Comparison of ENCODE assay signal across 14 cellular contexts in the genomic region with DNA sequence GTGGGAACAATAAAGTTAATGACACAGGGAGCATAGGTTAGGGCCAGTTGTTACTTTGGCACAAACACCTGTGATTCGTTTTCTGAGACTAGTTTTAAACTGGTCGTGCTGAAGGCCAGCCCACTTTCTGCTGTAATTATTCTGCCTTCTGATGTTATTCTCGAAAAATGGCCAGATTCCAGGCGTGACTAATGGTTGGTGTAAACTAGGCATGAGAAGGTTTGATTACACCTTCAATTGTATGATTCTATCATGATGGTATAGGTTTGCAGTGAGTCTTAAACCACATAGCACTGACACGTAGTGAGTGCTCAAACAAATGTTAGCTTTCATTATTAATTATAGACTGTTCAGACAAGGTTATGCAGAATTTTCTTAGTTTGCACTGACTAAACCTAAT. TPM values are rescaled to one million over a fixed set of nuclear protein-coding genes. Genes with fewer than 3 reads are reported as not detected.
A peak's percentile ranks its signal among the peaks of the same experiment; 100 is the strongest.
DNase-seq lines count a peak whose midpoint lies in the region; ATAC-seq and TF ChIP-seq lines count a peak whose summit lies in the region.
"Had no signal": no experiment of that assay in that cellular context is flagged by ENCODE, and none has a peak within 500 bp of the region (broad histone marks: within the 10 kb centered on the region; RNA-seq: fewer than 3 reads in every experiment).

No MANE protein-coding gene starts in this region.

- H3K4me1 Mint-ChIP-seq in natural killer cell, result peaks cover 7 to 9% of the 10 kb centered on the region in 2 donors
- H3K4me1 Mint-ChIP-seq: WTC11 had no signal

- H3K27ac Mint-ChIP-seq in natural killer cell, result no peak overlapping the region
- H3K27ac Mint-ChIP-seq: WTC11 had no signal

- H3K36me3 ChIP-seq in ACC112 (ENCODE audit: insufficient read depth, low read length), result peaks cover 13% of the 10 kb centered on the region
- H3K36me3 ChIP-seq in HEK293 (ENCODE audit: control insufficient read depth in 2 of 2, insufficient read depth in 1 of 2, low read length in 2 of 2), result peaks cover 54 to 56% of the 10 kb centered on the region in 2 experiments
- H3K36me3 ChIP-seq in prostate gland, result peaks cover 0 to 5% of the 10 kb centered on the region in 2 donors

- TF ChIP-seq POLR2A in prostate gland (IDR thresholded peaks at IDR 0.05), result no peak

- no peaks in the 10 kb centered on the region for H3K27me3 Mint-ChIP-seq in natural killer cell (ENCODE audit: low read depth in 2 of 2)

- H3K4me1 ChIP-seq in ACC112 (ENCODE audit: control insufficient read depth, insufficient read depth, low read length, unreplicated experiment) (peaks cover 8% of the 10 kb centered on the region), HEK293 (ENCODE audit: control insufficient read depth, insufficient read depth, low read length) (no peaks in the 10 kb centered on the region), prostate gland (replicated peaks) (no peaks in the 10 kb centered on the region)
- H3K4me1 ChIP-seq: parathyroid adenoma had no signal

- peak; percentile 90 for DNase-seq in fibroblast of peridontal ligament (ENCODE audit: extremely low read depth)
- DNase-seq in inferior parietal cortex (ENCODE audit: extremely low spot score), result no peak
- no peak for DNase-seq in DMS53 (lab: John Stamatoyannopoulos, UW)
- no peak for DNase-seq in natural killer cell
- DNase-seq in prostate gland (ENCODE audit: low spot score), result no peak
- DNase-seq: activated gamma-delta T cell; effector memory CD4-positive, alpha-beta T cell; left colon had no signal

- WGBS in prostate gland, result 38% methylated on average over 5 of the region's 5 CpGs

- no peaks in the 10 kb centered on the region for H3K9me3 Mint-ChIP-seq in natural killer cell
- H3K9me3 Mint-ChIP-seq: WTC11 had no signal

- H3K4me3 ChIP-seq in ACC112 (ENCODE audit: low read depth, low read length) (no peak overlapping the region), HEK293 (ENCODE audit: low read depth, low read length) (no peak overlapping the region), prostate gland (no peak overlapping the region)
- H3K4me3 ChIP-seq: BLaER1 treated with 17β-estradiol and CSF1 and Interleukin-3, amounts not matched to agents 10 nM and 100 nM had no signal

- ATAC-seq in SK-N-SH treated with all-trans-retinoic acid at 6 μM for 48 hours, result peak; percentile 74
- no peak for ATAC-seq in natural killer cell
- ATAC-seq: left colon, WTC11 had no signal

- H3K36me3 Mint-ChIP-seq in natural killer cell, result peaks cover 26% of the 10 kb centered on the region

- CTCF ChIA-PET in HEK293 (lab: Yijun Ruan, JAX), result interaction anchor here (0.7 to 1.0 kb wide), 2 partner anchors 35 to 93 kb away, joined by 3 read pairs; no protein-coding TSS in a partner anchor

- TF ChIP-seq CTCF in HEK293 (tag by site-specific recombination; IDR thresholded peaks at IDR 0.05), result no peak
- TF ChIP-seq CTCF in natural killer cell (IDR thresholded peaks at IDR 0.05), result no peak
- TF ChIP-seq CTCF in prostate gland (IDR thresholded peaks at IDR 0.05), result no peak

- H3K27ac ChIP-seq in ACC112 (ENCODE audit: low read depth, low read length) (peak overlapping the region; percentile 42), HEK293 (ENCODE audit: extremely low read depth, low read depth, low read length) (no peak overlapping the region), prostate gland (no peak overlapping the region)
- H3K27ac ChIP-seq: BLaER1 treated with 17β-estradiol and CSF1 and Interleukin-3, amounts not matched to agents 10 nM and 100 nM; parathyroid adenoma had no signal

- H3K27me3 ChIP-seq in ACC112 (ENCODE audit: insufficient read depth, low read length), result no peaks in the 10 kb centered on the region
- no peaks in the 10 kb centered on the region for H3K27me3 ChIP-seq in prostate gland (replicated peaks; ENCODE audit: insufficient read depth)
- H3K27me3 ChIP-seq: BLaER1 treated with 17β-estradiol and CSF1 and Interleukin-3, amounts not matched to agents 10 nM and 100 nM had no signal

- H3K79me2 ChIP-seq in ACC112 (ENCODE audit: control insufficient read depth, insufficient read depth, low read length, unreplicated experiment), result no peaks in the 10 kb centered on the region
- H3K79me2 ChIP-seq: parathyroid adenoma had no signal

- H2AFZ ChIP-seq in ACC112 (ENCODE audit: low read length, unreplicated experiment), result no peak overlapping the region
- H2AFZ ChIP-seq: parathyroid adenoma had no signal

- H3K9me3 ChIP-seq in HEK293 (ENCODE audit: control insufficient read depth, insufficient read depth, low read depth, low read length), result no peaks in the 10 kb centered on the region
- H3K9me3 ChIP-seq in prostate gland, result no peaks in the 10 kb centered on the region
- H3K9me3 ChIP-seq: BLaER1 treated with 17β-estradiol and CSF1 and Interleukin-3, amounts not matched to agents 10 nM and 100 nM had no signal

- H3K4me3 Mint-ChIP-seq in natural killer cell, result no peak overlapping the region
- H3K4me3 Mint-ChIP-seq: WTC11 had no signal

- intact Hi-C loops in natural killer cell (cut with micrococcal nuclease) (no loop called here), prostate gland (cut with DNase I) (no loop called here)

- POLR2A ChIA-PET in HEK293 (lab: Yijun Ruan, JAX), result no interaction called here

TF ChIP-seq in HEK293, 187 proteins besides CTCF, POLR2A, EP300 and RAD21 (continues in another document):
- TF ChIP-seq ZNF133 (tag by site-specific recombination; IDR thresholded peaks at IDR 0.05), result no peak
- 0 out of 2 replicates have a peak, but pooled peaks have one; percentile 13 for TF ChIP-seq ZNF366 (tag by site-specific recombination; conservative IDR thresholded peaks at IDR 0.05)
- TF ChIP-seq HOXA7 (CRISPR knock-in tag; IDR thresholded peaks at IDR 0.05; ENCODE audit: borderline replicate concordance), result no peak
- TF ChIP-seq PRDM1 (tag by site-specific recombination; IDR thresholded peaks at IDR 0.05), result peak; percentile 36; the same call in 1 of the 2 replicates
- TF ChIP-seq IKZF3 (tag by site-specific recombination; IDR thresholded peaks at IDR 0.05), result no peak
- TF ChIP-seq TRIM28 (IDR thresholded peaks at IDR 0.05; ENCODE audit: borderline replicate concordance, low read length), result no peak
- no peak for TF ChIP-seq ZNF114 (tag by site-specific recombination; IDR thresholded peaks at IDR 0.05)
- no peak for TF ChIP-seq ZNF132 (tag by site-specific recombination; IDR thresholded peaks at IDR 0.05; ENCODE audit: borderline replicate concordance)
- TF ChIP-seq ZNF560 (tag by site-specific recombination; IDR thresholded peaks at IDR 0.05; ENCODE audit: borderline replicate concordance), result no peak
- no peak for TF ChIP-seq ZNF23 (tag by site-specific recombination; IDR thresholded peaks at IDR 0.05; ENCODE audit: borderline replicate concordance)
- no peak for TF ChIP-seq FEZF1 (tag by site-specific recombination; IDR thresholded peaks at IDR 0.05)

TF ChIP-seq in SK-N-SH treated with all-trans-retinoic acid at 6 μM for 48 hours, 23 proteins besides CTCF, POLR2A, EP300 and RAD21 (continues in another document):
- TF ChIP-seq ZNF70 (CRISPR knock-in tag; IDR thresholded peaks at IDR 0.05), result no peak
- no peak for TF ChIP-seq TCF4 (CRISPR knock-in tag; IDR thresholded peaks at IDR 0.05; ENCODE audit: borderline replicate concordance)
- no peak for TF ChIP-seq RARB (CRISPR knock-in tag; IDR thresholded peaks at IDR 0.05)
- TF ChIP-seq ZFP30 (CRISPR knock-in tag; IDR thresholded peaks at IDR 0.05), result no peak
- TF ChIP-seq PPARA (CRISPR knock-in tag; IDR thresholded peaks at IDR 0.05; ENCODE audit: borderline replicate concordance), result no peak
- TF ChIP-seq ZC3H10 (CRISPR knock-in tag; IDR thresholded peaks at IDR 0.05), result no peak
- TF ChIP-seq SNAI2 (CRISPR knock-in tag; IDR thresholded peaks at IDR 0.05), result no peak
- no peak for TF ChIP-seq GLIS3 (CRISPR knock-in tag; IDR thresholded peaks at IDR 0.05)
- TF ChIP-seq, protein P1, sequence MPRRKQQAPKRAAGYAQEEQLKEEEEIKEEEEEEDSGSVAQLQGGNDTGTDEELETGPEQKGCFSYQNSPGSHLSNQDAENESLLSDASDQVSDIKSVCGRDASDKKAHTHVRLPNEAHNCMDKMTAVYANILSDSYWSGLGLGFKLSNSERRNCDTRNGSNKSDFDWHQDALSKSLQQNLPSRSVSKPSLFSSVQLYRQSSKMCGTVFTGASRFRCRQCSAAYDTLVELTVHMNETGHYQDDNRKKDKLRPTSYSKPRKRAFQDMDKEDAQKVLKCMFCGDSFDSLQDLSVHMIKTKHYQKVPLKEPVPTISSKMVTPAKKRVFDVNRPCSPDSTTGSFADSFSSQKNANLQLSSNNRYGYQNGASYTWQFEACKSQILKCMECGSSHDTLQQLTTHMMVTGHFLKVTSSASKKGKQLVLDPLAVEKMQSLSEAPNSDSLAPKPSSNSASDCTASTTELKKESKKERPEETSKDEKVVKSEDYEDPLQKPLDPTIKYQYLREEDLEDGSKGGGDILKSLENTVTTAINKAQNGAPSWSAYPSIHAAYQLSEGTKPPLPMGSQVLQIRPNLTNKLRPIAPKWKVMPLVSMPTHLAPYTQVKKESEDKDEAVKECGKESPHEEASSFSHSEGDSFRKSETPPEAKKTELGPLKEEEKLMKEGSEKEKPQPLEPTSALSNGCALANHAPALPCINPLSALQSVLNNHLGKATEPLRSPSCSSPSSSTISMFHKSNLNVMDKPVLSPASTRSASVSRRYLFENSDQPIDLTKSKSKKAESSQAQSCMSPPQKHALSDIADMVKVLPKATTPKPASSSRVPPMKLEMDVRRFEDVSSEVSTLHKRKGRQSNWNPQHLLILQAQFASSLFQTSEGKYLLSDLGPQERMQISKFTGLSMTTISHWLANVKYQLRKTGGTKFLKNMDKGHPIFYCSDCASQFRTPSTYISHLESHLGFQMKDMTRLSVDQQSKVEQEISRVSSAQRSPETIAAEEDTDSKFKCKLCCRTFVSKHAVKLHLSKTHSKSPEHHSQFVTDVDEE (CRISPR knock-in tag; IDR thresholded peaks at IDR 0.05), result no peak
- TF ChIP-seq, protein P2, sequence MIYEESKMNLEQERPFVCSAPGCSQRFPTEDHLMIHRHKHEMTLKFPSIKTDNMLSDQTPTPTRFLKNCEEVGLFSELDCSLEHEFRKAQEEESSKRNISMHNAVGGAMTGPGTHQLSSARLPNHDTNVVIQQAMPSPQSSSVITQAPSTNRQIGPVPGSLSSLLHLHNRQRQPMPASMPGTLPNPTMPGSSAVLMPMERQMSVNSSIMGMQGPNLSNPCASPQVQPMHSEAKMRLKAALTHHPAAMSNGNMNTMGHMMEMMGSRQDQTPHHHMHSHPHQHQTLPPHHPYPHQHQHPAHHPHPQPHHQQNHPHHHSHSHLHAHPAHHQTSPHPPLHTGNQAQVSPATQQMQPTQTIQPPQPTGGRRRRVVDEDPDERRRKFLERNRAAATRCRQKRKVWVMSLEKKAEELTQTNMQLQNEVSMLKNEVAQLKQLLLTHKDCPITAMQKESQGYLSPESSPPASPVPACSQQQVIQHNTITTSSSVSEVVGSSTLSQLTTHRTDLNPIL (CRISPR knock-in tag; IDR thresholded peaks at IDR 0.05; ENCODE audit: low read depth), result no peak

RNA-seq across cellular contexts. Expression of a gene that starts 39.0 kb away (rescaled TPM):
- 10 to 100 TPM in 1 of 3 donors, 1 to 10 TPM in 2; 4.0 to 37.4 (median 9.0) TPM for total RNA-seq in natural killer cell
- total RNA-seq in prostate gland, result 1,000 to 10,000 TPM; 1,199 to 1,838 TPM

RNA-seq across cellular contexts. Expression of a gene that starts 45.4 kb away (rescaled TPM):
- total RNA-seq in natural killer cell (1 to 10 TPM; 8.1 to 9.4 (median 9.1) TPM), prostate gland (10 to 100 TPM; 19.6 to 40.4 TPM)

Comparison
In these comparisons a context has a peak if more than half of its experiments do, and no peak if none do; other contexts are left out.
1. RNA of a gene that starts 39.0 kb away (total RNA-seq): 1,199 to 1,838 TPM in prostate gland; 4.0 to 37.4 TPM in natural killer cell; every median in the first group is over 10 times any median in the second.